In genomic region chr4:133146574-133147198, GRCh38 we compare ENCODE assay signal across 8 cellular contexts. TPM values are rescaled to one million over a fixed set of nuclear protein-coding genes. Genes with fewer than 3 reads are reported as not detected.
A peak's percentile ranks its signal among the peaks of the same experiment; 100 is the strongest.
DNase-seq lines count a peak whose midpoint lies in the region; ATAC-seq lines count a peak whose summit lies in the region.

No MANE protein-coding gene starts in this region.

- POLR2A ChIA-PET in activated CD8-positive, alpha-beta T cell treated with anti-CD3 and anti-CD28 coated beads, Interleukin-2, amount 10 ng/mL, durations not matched to agents 7 days and 5 days (lab: Charles Lee), result no interaction called here

- H3K27ac Mint-ChIP-seq in activated CD8-positive, alpha-beta T cell treated with anti-CD3 and anti-CD28 coated beads, Interleukin-2, amount 10 ng/mL, durations not matched to agents 7 days and 5 days, result no peak overlapping the region
- no peak overlapping the region for H3K27ac Mint-ChIP-seq in stimulated activated naive B cell treated with anti-CD40 and anti-IgM and Interleukin-4, amounts not matched to agents 10 μg/mL and 1 μg/mL and 100 μg/mL, for 72 hours

- ATAC-seq in GM19351 (IDR thresholded peaks at IDR 0.05; ENCODE audit: unreplicated experiment) (peak; percentile 84), right cardiac atrium (peak; percentile 30 to 36), HG02981 (IDR thresholded peaks at IDR 0.05; ENCODE audit: unreplicated experiment) (no peak)
- ATAC-seq in activated CD8-positive, alpha-beta T cell treated with anti-CD3 and anti-CD28 coated beads, Interleukin-2, amount 10 ng/mL, durations not matched to agents 7 days and 5 days, result no peak
- ATAC-seq in stimulated activated naive B cell treated with anti-CD40 and anti-IgM and Interleukin-4, amounts not matched to agents 10 μg/mL and 1 μg/mL and 100 μg/mL, for 72 hours (replicated peaks), result no peak

- intact Hi-C loops in right cardiac atrium (cut with DNase I), result no loop called here

- H3K4me3 Mint-ChIP-seq in activated CD8-positive, alpha-beta T cell treated with anti-CD3 and anti-CD28 coated beads, Interleukin-2, amount 10 ng/mL, durations not matched to agents 7 days and 5 days, result no peak overlapping the region
- no peak overlapping the region for H3K4me3 Mint-ChIP-seq in stimulated activated naive B cell treated with anti-CD40 and anti-IgM and Interleukin-4, amounts not matched to agents 10 μg/mL and 1 μg/mL and 100 μg/mL, for 72 hours

- H3K27me3 Mint-ChIP-seq in activated CD8-positive, alpha-beta T cell treated with anti-CD3 and anti-CD28 coated beads, Interleukin-2, amount 10 ng/mL, durations not matched to agents 7 days and 5 days (ENCODE audit: low read depth), result peaks cover 55% of the 10 kb centered on the region
- H3K27me3 Mint-ChIP-seq in stimulated activated naive B cell treated with anti-CD40 and anti-IgM and Interleukin-4, amounts not matched to agents 10 μg/mL and 1 μg/mL and 100 μg/mL, for 72 hours, result peaks cover 62 to 64% of the 10 kb centered on the region in 2 donors

- peaks cover 13% of the 10 kb centered on the region for H3K36me3 Mint-ChIP-seq in activated CD8-positive, alpha-beta T cell treated with anti-CD3 and anti-CD28 coated beads, Interleukin-2, amount 10 ng/mL, durations not matched to agents 7 days and 5 days (ENCODE audit: low read depth)
- H3K36me3 Mint-ChIP-seq in stimulated activated naive B cell treated with anti-CD40 and anti-IgM and Interleukin-4, amounts not matched to agents 10 μg/mL and 1 μg/mL and 100 μg/mL, for 72 hours, result peaks cover 0 to 4% of the 10 kb centered on the region in 2 donors

- no peaks in the 10 kb centered on the region for H3K27me3 ChIP-seq in right cardiac atrium (ENCODE audit: control insufficient read depth, insufficient read depth)

- DNase-seq in Caki2 (ENCODE audit: low read depth), result peak; percentile 60
- DNase-seq in Kasumi-1 (lab: John Stamatoyannopoulos, UW), result peak; percentile 69 to 83
- DNase-seq in activated CD8-positive, alpha-beta T cell treated with anti-CD3 and anti-CD28 coated beads, Interleukin-2, amount 10 ng/mL, durations not matched to agents 7 days and 5 days, result peak; percentile 37
- peak; percentile 34 to 69 (median 62) for DNase-seq in right cardiac atrium
- DNase-seq in skeletal muscle cell (ENCODE audit: low read depth), result peak; percentile 17
- no peak for DNase-seq in stimulated activated naive B cell treated with anti-CD40 and anti-IgM and Interleukin-4, amounts not matched to agents 10 μg/mL and 1 μg/mL and 100 μg/mL, for 72 hours

- H3K9me3 ChIP-seq in right cardiac atrium (ENCODE audit: control insufficient read depth, low read length), result no peaks in the 10 kb centered on the region

- in situ Hi-C loops in Caki2 (cut with HindIII; ENCODE audit: low pct_unique_long_range_greater_than_20kb, low sequenced_read_pairs), result no loop called here

- H3K27ac ChIP-seq in right cardiac atrium (ENCODE audit: low read length), result no peak overlapping the region

- no peaks in the 10 kb centered on the region for H3K9me3 Mint-ChIP-seq in activated CD8-positive, alpha-beta T cell treated with anti-CD3 and anti-CD28 coated beads, Interleukin-2, amount 10 ng/mL, durations not matched to agents 7 days and 5 days (ENCODE audit: insufficient read depth)
- H3K9me3 Mint-ChIP-seq in stimulated activated naive B cell treated with anti-CD40 and anti-IgM and Interleukin-4, amounts not matched to agents 10 μg/mL and 1 μg/mL and 100 μg/mL, for 72 hours, result no peaks in the 10 kb centered on the region

- H3K4me1 Mint-ChIP-seq in activated CD8-positive, alpha-beta T cell treated with anti-CD3 and anti-CD28 coated beads, Interleukin-2, amount 10 ng/mL, durations not matched to agents 7 days and 5 days (ENCODE audit: low read depth), result peaks cover 18% of the 10 kb centered on the region
- H3K4me1 Mint-ChIP-seq in stimulated activated naive B cell treated with anti-CD40 and anti-IgM and Interleukin-4, amounts not matched to agents 10 μg/mL and 1 μg/mL and 100 μg/mL, for 72 hours, result peaks cover 12 to 28% of the 10 kb centered on the region in 2 donors

- under 1% methylated on average over 27 of the region's 27 CpGs for WGBS in right cardiac atrium

- CTCF ChIA-PET in activated CD8-positive, alpha-beta T cell treated with anti-CD3 and anti-CD28 coated beads, Interleukin-2, amount 10 ng/mL, durations not matched to agents 7 days and 5 days (lab: Charles Lee), result interaction anchor here (0.8 to 1.4 kb wide), 4 partner anchors 11 to 19 kb away, joined by 3 to 5 read pairs (median 3); no protein-coding TSS in a partner anchor

- H3K4me3 ChIP-seq in right cardiac atrium (ENCODE audit: low read length), result peak overlapping the region; percentile 49
- H3K4me3 ChIP-seq in skeletal muscle cell (ENCODE audit: low read depth, low read length), result peak overlapping the region; percentile 66

- H3K4me1 ChIP-seq in right cardiac atrium (ENCODE audit: control insufficient read depth, insufficient read depth, low read length), result no peaks in the 10 kb centered on the region

RNA-seq across cellular contexts. Expression of gene PCDH10, which starts 2.4 kb away (rescaled TPM):
- 2.4 and 2.5 TPM in 2 replicates for total RNA-seq in Caki2 (2014; rRNA removed; shearing (Covaris generic); ENCODE audit: low replicate concordance)
- total RNA-seq in activated CD8-positive, alpha-beta T cell treated with anti-CD3 and anti-CD28 coated beads, Interleukin-2, amount 10 ng/mL, durations not matched to agents 7 days and 5 days, result not detected
- 1 to 10 TPM; 1.1 to 2.7 (median 1.4) TPM for total RNA-seq in right cardiac atrium
- 0.63 TPM for polyA plus RNA-seq in right cardiac atrium

Comparison
In these comparisons a context has a peak if more than half of its experiments do, and no peak if none do; other contexts are left out.
1. ATAC-seq: peak in GM19351 (single experiment) and right cardiac atrium (2 of 2); none in activated CD8-positive, alpha-beta T cell treated with anti-CD3 and anti-CD28 coated beads, Interleukin-2, amount 10 ng/mL, durations not matched to agents 7 days and 5 days (single experiment), stimulated activated naive B cell treated with anti-CD40 and anti-IgM and Interleukin-4, amounts not matched to agents 10 μg/mL and 1 μg/mL and 100 μg/mL, for 72 hours (0 of 2) and HG02981 (single experiment).